In genomic region chr6:170459451-170459850, GRCh38 we compare ENCODE assay signal across 9 cellular contexts.
DNase-seq lines count a peak whose midpoint lies in the region; ATAC-seq and TF ChIP-seq lines count a peak whose summit lies in the region.
"Had no signal": no experiment of that assay in that cellular context is flagged by ENCODE, and none has a peak within 500 bp of the region (broad histone marks: within the 10 kb centered on the region; RNA-seq: fewer than 3 reads in every experiment).

No MANE protein-coding gene starts in this region.

- no peaks in the 10 kb centered on the region for H3K36me3 Mint-ChIP-seq in activated naive CD8-positive, alpha-beta T cell treated with anti-CD3 and anti-CD28 coated beads, Interleukin-2, amount 50 U/mL, for 24 hours (ENCODE audit: low read depth)
- H3K36me3 Mint-ChIP-seq: IgD-negative memory B cell had no signal

- POLR2A ChIA-PET in A673 (lab: Charles Lee; ENCODE audit: low non-redundant PET) = no interaction called here

- ATAC-seq in GM19452 (IDR thresholded peaks at IDR 0.05; ENCODE audit: unreplicated experiment) (peak; percentile 89), omental fat pad (ENCODE audit: low FRiP score) (peak; percentile 59), GM21717 (IDR thresholded peaks at IDR 0.05; ENCODE audit: unreplicated experiment) (no peak)
- peak; percentile 74 for ATAC-seq in activated naive CD8-positive, alpha-beta T cell treated with anti-CD3 and anti-CD28 coated beads, Interleukin-2, amount 50 U/mL, for 24 hours

- H3K27me3 Mint-ChIP-seq in activated naive CD8-positive, alpha-beta T cell treated with anti-CD3 and anti-CD28 coated beads, Interleukin-2, amount 50 U/mL, for 24 hours = peaks cover 7% of the 10 kb centered on the region

- H3K4me3 ChIP-seq in A673 (ENCODE audit: low read depth, low read length, poor library complexity, severe bottlenecking) = no peak overlapping the region

- intact Hi-C loops in A673 (cut with micrococcal nuclease; ENCODE audit: unreplicated experiment) = no loop called here

- BruUV-seq in A673 (replicated peaks; lab: Mats Ljungman, UMichigan) = no TSS peak

- no peak overlapping the region for H3K27ac Mint-ChIP-seq in activated naive CD8-positive, alpha-beta T cell treated with anti-CD3 and anti-CD28 coated beads, Interleukin-2, amount 50 U/mL, for 24 hours
- H3K27ac Mint-ChIP-seq: IgD-negative memory B cell had no signal

- H3K4me1 ChIP-seq in A673 (ENCODE audit: insufficient read depth, low read length, poor library complexity, severe bottlenecking) = no peaks in the 10 kb centered on the region

- H3K9me3 ChIP-seq in A673 (ENCODE audit: low read depth, low read length, poor library complexity, severe bottlenecking) = no peaks in the 10 kb centered on the region

- no peaks in the 10 kb centered on the region for H3K36me3 ChIP-seq in A673 (ENCODE audit: insufficient read depth, low read length, poor library complexity, severe bottlenecking)

- H3K9me3 Mint-ChIP-seq in activated naive CD8-positive, alpha-beta T cell treated with anti-CD3 and anti-CD28 coated beads, Interleukin-2, amount 50 U/mL, for 24 hours = no peaks in the 10 kb centered on the region

- H3K27ac ChIP-seq in A673 (ENCODE audit: low read depth, low read length, poor library complexity, severe bottlenecking) = no peak overlapping the region

- peak; percentile 90 for DNase-seq in Daoy (ENCODE audit: low read depth)
- peak; percentile 48 for DNase-seq in HPDE6-E6E7 (ENCODE audit: extremely low spot score)
- peak; percentile 48 for DNase-seq in activated naive CD8-positive, alpha-beta T cell treated with anti-CD3 and anti-CD28 coated beads, Interleukin-2, amount 50 U/mL, for 24 hours
- no peak for DNase-seq in omental fat pad (ENCODE audit: low spot score)
- DNase-seq in D341Med (ENCODE audit: low spot score) = no peak
- DNase-seq in A673 (ENCODE audit: low spot score) = no peak

- CTCF ChIA-PET in A673 (lab: Charles Lee) = no interaction called here

- no peak for TF ChIP-seq CTCF in omental fat pad (IDR thresholded peaks at IDR 0.05)
- TF ChIP-seq CTCF in A673 (conservative IDR thresholded peaks at IDR 0.05; ENCODE audit: low read depth, low read length) = no peak

- peaks cover 33% of the 10 kb centered on the region for H3K4me1 Mint-ChIP-seq in activated naive CD8-positive, alpha-beta T cell treated with anti-CD3 and anti-CD28 coated beads, Interleukin-2, amount 50 U/mL, for 24 hours

- H3K27me3 ChIP-seq in A673 (replicated peaks; ENCODE audit: insufficient read depth, low read depth, low read length, poor library complexity) = peaks cover 21% of the 10 kb centered on the region

- no peak overlapping the region for H3K4me3 Mint-ChIP-seq in activated naive CD8-positive, alpha-beta T cell treated with anti-CD3 and anti-CD28 coated beads, Interleukin-2, amount 50 U/mL, for 24 hours

Comparison
In these comparisons a context has a peak if more than half of its experiments do, and no peak if none do; other contexts are left out.
1. DNase-seq: peak in Daoy (single experiment), HPDE6-E6E7 (single experiment) and activated naive CD8-positive, alpha-beta T cell treated with anti-CD3 and anti-CD28 coated beads, Interleukin-2, amount 50 U/mL, for 24 hours (single experiment); none in omental fat pad (single experiment), D341Med (single experiment) and A673 (single experiment).